Comparison of ENCODE assay signal across 8 cellular contexts in genomic region chr5:32504923-32505596, GRCh38.
DNase-seq lines count a peak whose midpoint lies in the region; ATAC-seq and TF ChIP-seq lines count a peak whose summit lies in the region.

No MANE protein-coding gene starts in this region.

- H3K36me3 ChIP-seq in DND-41 (ENCODE audit: insufficient read depth, low read length) (no peaks in the 10 kb centered on the region), gastrocnemius medialis (no peaks in the 10 kb centered on the region)

- DNase-seq in DND-41 (peak; percentile 19), NCI-H1436 (lab: John Stamatoyannopoulos, UW) (peak; percentile 61), WTC11 (ENCODE audit: low spot score) (no peak), left cardiac atrium (peak; percentile 48), gastrocnemius medialis (peak; percentile 29 to 50), GM20000 (ENCODE audit: low spot score) (no peak)

- H3K4me3 Mint-ChIP-seq in WTC11: no peak overlapping the region

- no peak for TF ChIP-seq POLR2A in gastrocnemius medialis (IDR thresholded peaks at IDR 0.05)

- TF ChIP-seq CTCF in DND-41 (IDR thresholded peaks at IDR 0.05; ENCODE audit: borderline replicate concordance, extremely low read depth, low read length, poor library complexity, severe bottlenecking): no peak
- TF ChIP-seq CTCF in WTC11 (IDR thresholded peaks at IDR 0.05): no peak
- TF ChIP-seq CTCF in gastrocnemius medialis (IDR thresholded peaks at IDR 0.05 in 4 of 5, conservative IDR thresholded peaks at IDR 0.05 in 1 of 5): no peak
- TF ChIP-seq CTCF in GM20000 (IDR thresholded peaks at IDR 0.05; ENCODE audit: extremely low read depth, missing control alignments): no peak

- H3K27me3 ChIP-seq in DND-41 (ENCODE audit: insufficient read depth, low read length, poor library complexity) (peaks cover 15% of the 10 kb centered on the region), gastrocnemius medialis (peaks cover 0 to 3% (median 0%) of the 10 kb centered on the region in 3 donors)

- ATAC-seq in DND-41 (ENCODE audit: insufficient read depth, low read depth) (peak; percentile 64), WTC11 (peak; percentile 46), left cardiac atrium (peak; percentile 81), gastrocnemius medialis (peak; percentile 58 to 63), HG03521 (IDR thresholded peaks at IDR 0.05; ENCODE audit: unreplicated experiment) (no peak), GM19351 (IDR thresholded peaks at IDR 0.05; ENCODE audit: unreplicated experiment) (no peak)

- H3K9me3 ChIP-seq in DND-41 (ENCODE audit: insufficient read depth, low read length, severe bottlenecking) (no peaks in the 10 kb centered on the region), gastrocnemius medialis (no peaks in the 10 kb centered on the region)

- H3K9ac ChIP-seq in DND-41 (ENCODE audit: low read depth, low read length): no peak overlapping the region

- H3K4me1 Mint-ChIP-seq in WTC11: peaks cover 59% of the 10 kb centered on the region

- H3K9me3 Mint-ChIP-seq in WTC11: no peaks in the 10 kb centered on the region

- no peak overlapping the region for H3K27ac ChIP-seq in DND-41 (ENCODE audit: low read length)
- peak overlapping the region; percentile 26 to 34 (median 28) for H3K27ac ChIP-seq in gastrocnemius medialis

- POLR2A ChIA-PET in WTC11 (lab: Charles Lee): no interaction called here

- H3K27ac Mint-ChIP-seq in WTC11: no peak overlapping the region

- intact Hi-C loops in left cardiac atrium (cut with DNase I) (no loop called here), gastrocnemius medialis (cut with DNase I; ENCODE audit: low total_unique reads) (no loop called here)

- no peak overlapping the region for H3K4me2 ChIP-seq in DND-41 (ENCODE audit: insufficient read depth, low read length)

- in situ Hi-C loops in gastrocnemius medialis (cut with MboI; ENCODE audit: low sequenced_read_pairs in 4 of 4): no loop called here

- no peaks in the 10 kb centered on the region for H3K36me3 Mint-ChIP-seq in WTC11

- CTCF ChIA-PET in WTC11 (lab: Charles Lee): interaction anchor here (1.0 to 2.4 kb wide), 5 partner anchors 10 to 931 kb away, joined by 3 to 23 read pairs (median 6); no protein-coding TSS in a partner anchor

- peaks cover 81% of the 10 kb centered on the region for H3K27me3 Mint-ChIP-seq in WTC11 (ENCODE audit: low read depth)

- H4K20me1 ChIP-seq in DND-41 (ENCODE audit: insufficient read depth, low read length): no peaks in the 10 kb centered on the region

- no peaks in the 10 kb centered on the region for H3K79me2 ChIP-seq in DND-41 (ENCODE audit: insufficient read depth, low read length)

- H3K4me1 ChIP-seq in DND-41 (ENCODE audit: insufficient read depth, low read length) (no peaks in the 10 kb centered on the region), gastrocnemius medialis (peaks cover 16 to 17% of the 10 kb centered on the region in 2 donors)

- H3K4me3 ChIP-seq in DND-41 (ENCODE audit: low read depth in 1 of 2, low read length in 2 of 2) (no peak overlapping the region), gastrocnemius medialis (peak overlapping the region in 1 of 4 donors; percentile 13)

- no peak overlapping the region for H2AFZ ChIP-seq in DND-41 (ENCODE audit: low read depth, low read length)

TF ChIP-seq in WTC11, 78 proteins besides CTCF, POLR2A, EP300 and RAD21:
- no peak for TF ChIP-seq E2F4 (CRISPR knock-in tag; IDR thresholded peaks at IDR 0.05; ENCODE audit: borderline replicate concordance, low read depth)
- TF ChIP-seq, protein P1, sequence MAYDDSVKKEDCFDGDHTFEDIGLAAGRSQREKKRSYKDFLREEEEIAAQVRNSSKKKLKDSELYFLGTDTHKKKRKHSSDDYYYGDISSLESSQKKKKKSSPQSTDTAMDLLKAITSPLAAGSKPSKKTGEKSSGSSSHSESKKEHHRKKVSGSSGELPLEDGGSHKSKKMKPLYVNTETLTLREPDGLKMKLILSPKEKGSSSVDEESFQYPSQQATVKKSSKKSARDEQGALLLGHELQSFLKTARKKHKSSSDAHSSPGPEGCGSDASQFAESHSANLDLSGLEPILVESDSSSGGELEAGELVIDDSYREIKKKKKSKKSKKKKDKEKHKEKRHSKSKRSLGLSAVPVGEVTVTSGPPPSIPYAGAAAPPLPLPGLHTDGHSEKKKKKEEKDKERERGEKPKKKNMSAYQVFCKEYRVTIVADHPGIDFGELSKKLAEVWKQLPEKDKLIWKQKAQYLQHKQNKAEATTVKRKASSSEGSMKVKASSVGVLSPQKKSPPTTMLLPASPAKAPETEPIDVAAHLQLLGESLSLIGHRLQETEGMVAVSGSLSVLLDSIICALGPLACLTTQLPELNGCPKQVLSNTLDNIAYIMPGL (CRISPR knock-in tag; IDR thresholded peaks at IDR 0.05): no peak
- TF ChIP-seq, protein P2, sequence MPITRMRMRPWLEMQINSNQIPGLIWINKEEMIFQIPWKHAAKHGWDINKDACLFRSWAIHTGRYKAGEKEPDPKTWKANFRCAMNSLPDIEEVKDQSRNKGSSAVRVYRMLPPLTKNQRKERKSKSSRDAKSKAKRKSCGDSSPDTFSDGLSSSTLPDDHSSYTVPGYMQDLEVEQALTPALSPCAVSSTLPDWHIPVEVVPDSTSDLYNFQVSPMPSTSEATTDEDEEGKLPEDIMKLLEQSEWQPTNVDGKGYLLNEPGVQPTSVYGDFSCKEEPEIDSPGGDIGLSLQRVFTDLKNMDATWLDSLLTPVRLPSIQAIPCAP (CRISPR knock-in tag; IDR thresholded peaks at IDR 0.05): no peak

Comparison
In these comparisons a context has a peak if more than half of its experiments do, and no peak if none do; other contexts are left out.
1. ATAC-seq: peak in DND-41 (single experiment), WTC11 (single experiment), left cardiac atrium (2 of 2) and gastrocnemius medialis (2 of 2); none in HG03521 (single experiment) and GM19351 (single experiment).
2. DNase-seq: peak in DND-41 (single experiment), NCI-H1436 (single experiment), left cardiac atrium (single experiment) and gastrocnemius medialis (2 of 2); none in WTC11 (single experiment) and GM20000 (single experiment).